Comparison of ENCODE assay signal across 8 cellular contexts in genomic region chr3:186108106-186108940, GRCh38. TPM values are rescaled to one million over a fixed set of nuclear protein-coding genes. Genes with fewer than 3 reads are reported as not detected.
DNase-seq lines count a peak whose midpoint lies in the region; ATAC-seq, FAIRE-seq and TF ChIP-seq lines count a peak whose summit lies in the region.

No MANE protein-coding gene starts in this region.

- H3K4me2 ChIP-seq in PC-3 (ENCODE audit: low read length), result peak overlapping the region; percentile 90

- H3K4me1 ChIP-seq in PC-3 (ENCODE audit: insufficient read depth, low read length) (peaks cover 29% of the 10 kb centered on the region), iPS DF 6.9 (ENCODE audit: control insufficient read depth, insufficient read depth, low read length) (peaks cover 3% of the 10 kb centered on the region)

- CTCF ChIA-PET in PC-3 (lab: Charles Lee), result no interaction called here

- H3K36me3 ChIP-seq in PC-3 (ENCODE audit: low read depth, low read length), result peaks cover 8% of the 10 kb centered on the region; the same call in 1 of the 2 replicates
- no peaks in the 10 kb centered on the region for H3K36me3 ChIP-seq in iPS DF 6.9 (ENCODE audit: control insufficient read depth, insufficient read depth, low read length)

- no peak for TF ChIP-seq CTCF in PC-3 (conservative IDR thresholded peaks at IDR 0.05; ENCODE audit: low read depth, low read length)
- no peak for TF ChIP-seq CTCF in astrocyte of the cerebellum (IDR thresholded peaks at IDR 0.05; ENCODE audit: low read depth, low read length, missing control alignments)
- no peak for TF ChIP-seq CTCF in retinal pigment epithelial cell (conservative IDR thresholded peaks at IDR 0.05; ENCODE audit: low read depth, low read length)

- H3K9ac ChIP-seq in PC-3 (ENCODE audit: low read length), result peak overlapping the region; percentile 78

- FAIRE-seq in GM19239 (lab: Jason Lieb, UNC), result peak; percentile 35

- DNase-seq in AG08395 (ENCODE audit: low spot score) (peak; percentile 58), GM19239 (ENCODE audit: insufficient read length, low spot score) (no peak), PC-3 (peak; percentile 56), astrocyte of the cerebellum (ENCODE audit: low read depth) (peak; percentile 39), iPS DF 6.9 (ENCODE audit: low read depth, low spot score) (no peak), retinal pigment epithelial cell (ENCODE audit: low read depth) (no peak)

- no CpG with 5 or more reads among the region's 69 CpGs for WGBS in iPS DF 6.9 (ENCODE audit: insufficient coverage, insufficient read length)

- H3K9me3 ChIP-seq in PC-3 (ENCODE audit: low read length), result no peaks in the 10 kb centered on the region
- H3K9me3 ChIP-seq in iPS DF 6.9 (ENCODE audit: control insufficient read depth, insufficient read depth, low read length), result no peaks in the 10 kb centered on the region

- peaks cover 4% of the 10 kb centered on the region for H3F3A ChIP-seq in PC-3 (ENCODE audit: low read length, unreplicated experiment)

- H3K4me3 ChIP-seq in PC-3 (ENCODE audit: low read length), result peak overlapping the region; percentile 96
- H3K4me3 ChIP-seq in astrocyte of the cerebellum (ENCODE audit: low read depth, low read length), result peak overlapping the region; percentile 85
- H3K4me3 ChIP-seq in iPS DF 6.9 (ENCODE audit: low read length), result peak overlapping the region; percentile 70
- peak overlapping the region; percentile 88 for H3K4me3 ChIP-seq in retinal pigment epithelial cell (ENCODE audit: low read length)

- in situ Hi-C loops in astrocyte of the cerebellum (cut with HindIII; ENCODE audit: low sequenced_read_pairs), result no loop called here

- peaks cover 38% of the 10 kb centered on the region for H3K79me2 ChIP-seq in PC-3 (ENCODE audit: low read length)

- H3K9me2 ChIP-seq in PC-3 (replicated peaks; ENCODE audit: low read length), result no peaks in the 10 kb centered on the region

- POLR2A ChIA-PET in PC-3 (lab: Charles Lee; ENCODE audit: unreplicated experiment), result no interaction called here

- intact Hi-C loops in PC-3 (cut with micrococcal nuclease), result loop anchor here (10.0 kb wide), 4 partner anchors 124 to 676 kb away; partner anchors contain the start of genes CRYGS and EIF4A2

- TSS peak; percentile 7 for BruUV-seq in PC-3 (replicated peaks; lab: Mats Ljungman, UMichigan)

- ATAC-seq in PC-3 (peak; percentile 5), HG02798 (IDR thresholded peaks at IDR 0.05; ENCODE audit: poor library complexity, unreplicated experiment) (no peak), GM18520 (IDR thresholded peaks at IDR 0.05; ENCODE audit: unreplicated experiment) (no peak)

- peak overlapping the region; percentile 74 for H2AFZ ChIP-seq in PC-3 (ENCODE audit: low read length)

- H3K27me3 ChIP-seq in PC-3 (ENCODE audit: low read length) (no peaks in the 10 kb centered on the region), iPS DF 6.9 (ENCODE audit: control insufficient read depth, insufficient read depth, low read length) (peaks cover 39% of the 10 kb centered on the region)

- H3K27ac ChIP-seq in PC-3 (ENCODE audit: low read length) (peak overlapping the region; percentile 12; the same call in 1 of the 2 replicates), iPS DF 6.9 (ENCODE audit: low read length) (no peak overlapping the region)

- H4K20me1 ChIP-seq in PC-3 (ENCODE audit: low read length), result peaks cover 15% of the 10 kb centered on the region; the same call in 1 of the 2 replicates

RNA-seq across cellular contexts. Expression of gene ETV5, which starts 0.6 kb away (rescaled TPM):
- total RNA-seq in PC-3 (2014; rRNA removed), result 41.4 and 60.6 TPM in 2 replicates

Comparison
In these comparisons a context has a peak if more than half of its experiments do, and no peak if none do; other contexts are left out.
1. DNase-seq: peak in AG08395 (single experiment), PC-3 (single experiment) and astrocyte of the cerebellum (single experiment); none in GM19239 (single experiment), iPS DF 6.9 (single experiment) and retinal pigment epithelial cell (single experiment).
2. Peak in every context shown above with its lines, with median percentiles within 50 percentile points of each other: H3K4me3 ChIP-seq.